Comparison of ENCODE assay signal across 8 cellular contexts in the genomic region with DNA sequence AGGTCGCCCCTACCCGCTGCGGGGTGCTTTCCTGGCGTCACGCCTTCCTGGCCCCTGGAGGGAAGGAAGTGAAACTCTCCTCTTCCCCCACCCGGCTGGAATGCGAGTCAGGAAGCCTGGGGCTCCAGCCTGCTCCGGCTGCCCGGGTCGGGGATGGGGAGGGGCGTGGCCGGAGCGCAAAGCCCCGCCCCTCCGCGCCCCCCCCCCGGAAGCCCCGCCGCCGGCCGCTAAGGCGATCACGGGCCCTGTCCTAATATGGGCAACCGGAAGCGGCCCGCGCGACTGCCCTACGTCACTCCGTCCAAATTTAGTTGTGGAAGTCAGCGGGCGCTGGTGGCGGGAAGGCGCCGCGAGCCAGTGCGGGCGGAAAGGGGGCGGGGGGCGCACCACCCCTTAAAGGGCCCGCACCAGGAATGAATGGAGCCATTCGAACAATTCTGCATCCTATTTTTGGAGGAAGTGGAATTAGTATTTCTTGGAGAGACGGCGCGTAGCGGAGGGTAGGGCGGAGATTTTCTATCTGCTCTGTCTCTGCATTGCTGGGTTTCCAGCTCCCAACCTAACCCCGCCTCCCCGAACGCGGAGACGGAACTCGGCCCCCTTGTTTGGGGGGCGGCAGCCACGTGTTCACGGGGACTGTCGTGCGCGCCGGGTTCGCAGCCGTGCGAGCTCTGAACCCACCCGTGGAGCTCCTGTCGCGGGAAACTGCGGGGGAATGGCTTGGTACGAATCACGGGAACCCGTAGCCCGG. TPM values are rescaled to one million over a fixed set of nuclear protein-coding genes. Genes with fewer than 3 reads are reported as not detected.
DNase-seq lines count a peak whose midpoint lies in the region; ATAC-seq and TF ChIP-seq lines count a peak whose summit lies in the region.

No MANE protein-coding gene starts in this region.

- DNase-seq in AG20443 (ENCODE audit: low spot score) = peak; percentile 96
- peak; percentile 80 for DNase-seq in GM19238 (ENCODE audit: insufficient read length, low spot score)
- DNase-seq in NCI-H748 (lab: John Stamatoyannopoulos, UW; ENCODE audit: unreplicated experiment) = peak; percentile 95
- DNase-seq in activated CD4-positive, alpha-beta T cell treated with anti-CD3 and anti-CD28 coated beads, Interleukin-2, amount 50 U/mL, for 1 hour = peak; percentile 94
- DNase-seq in coronary artery (ENCODE audit: low spot score) = peak; percentile 99
- peak; percentile 98 for DNase-seq in left lobe of liver (ENCODE audit: low spot score)
- DNase-seq in stimulated activated CD4-positive, alpha-beta T cell treated with anti-CD3 and anti-CD28 coated beads, Interleukin-1b, Interleukin-23, amount 100 ng/mL, for 48 hours = peak; percentile 96

- peak overlapping the region; percentile 93 for H3K4me3 ChIP-seq in coronary artery

- TF ChIP-seq CTCF in coronary artery (IDR thresholded peaks at IDR 0.05) = no peak

- peak overlapping the region; percentile 99 to 100 for H3K27ac ChIP-seq in coronary artery

- ATAC-seq in HG03521 (IDR thresholded peaks at IDR 0.05; ENCODE audit: unreplicated experiment) = peak; percentile 35
- ATAC-seq in left lobe of liver = peak; percentile 52

RNA-seq across cellular contexts. Expression of gene IER2, which starts 1.6 kb away (rescaled TPM):
- 26.5 TPM for total RNA-seq in left lobe of liver

RNA-seq across cellular contexts. Expression of gene STX10, which starts 1.6 kb away (rescaled TPM):
- 22.7 TPM for total RNA-seq in left lobe of liver

RNA-seq across cellular contexts. Expression of gene NACC1, which starts 33.7 kb away (rescaled TPM):
- total RNA-seq in left lobe of liver = 26.7 TPM

RNA-seq across cellular contexts. Expression of gene TRMT1, which starts 35.2 kb away (rescaled TPM):
- total RNA-seq in left lobe of liver = 15.8 TPM

RNA-seq across cellular contexts. Expression of gene LYL1, which starts 49.1 kb away (rescaled TPM):
- total RNA-seq in left lobe of liver = 1.5 TPM

Comparison
In these comparisons a context has a peak if more than half of its experiments do, and no peak if none do; other contexts are left out.
1. Peak in every context shown above with its lines: DNase-seq, ATAC-seq, H3K4me3 ChIP-seq and H3K27ac ChIP-seq.